Comparison of ENCODE assay signal across 1 cellular context in the genomic region with DNA sequence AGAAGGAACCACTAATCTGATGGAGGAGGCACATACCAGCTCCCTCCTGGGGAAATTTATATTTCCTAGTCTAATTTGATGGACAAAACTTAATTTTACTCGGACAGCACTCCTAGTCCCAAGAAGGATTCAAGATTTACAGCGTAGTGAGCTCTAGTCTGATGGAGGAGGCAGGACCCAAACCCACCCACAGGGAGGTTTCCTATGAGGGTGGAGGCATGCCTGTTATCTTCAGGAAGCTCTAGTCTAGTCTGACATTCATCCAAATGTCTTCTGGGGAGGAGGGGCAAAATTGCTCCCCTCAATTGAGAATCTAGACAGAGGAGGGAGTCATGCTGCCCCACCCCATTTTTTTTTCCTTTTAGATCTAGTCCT.
A peak's percentile ranks its signal among the peaks of the same experiment; 100 is the strongest.
TF ChIP-seq lines count a peak whose summit lies in the region.

No MANE protein-coding gene starts in this region.

TF ChIP-seq in A549, 52 proteins besides CTCF, POLR2A, EP300 and RAD21 (continued from another document):
- TF ChIP-seq RARB (CRISPR knock-in tag; IDR thresholded peaks at IDR 0.05): peak; percentile 94
- TF ChIP-seq CBX8 (IDR thresholded peaks at IDR 0.05): no peak
- peak; percentile 97 for TF ChIP-seq HOXA7 (CRISPR knock-in tag; IDR thresholded peaks at IDR 0.05)
- no peak for TF ChIP-seq ZSCAN20 (CRISPR knock-in tag; IDR thresholded peaks at IDR 0.05)
- TF ChIP-seq NFE2L2 (conservative IDR thresholded peaks at IDR 0.05; ENCODE audit: low read length): no peak
- TF ChIP-seq HES2 (IDR thresholded peaks at IDR 0.05): no peak
- TF ChIP-seq MAFK (IDR thresholded peaks at IDR 0.05; ENCODE audit: partially characterized antibody): no peak
- TF ChIP-seq PHF8 (IDR thresholded peaks at IDR 0.05; ENCODE audit: borderline replicate concordance, low read depth): no peak
- no peak for TF ChIP-seq RNF2 (IDR thresholded peaks at IDR 0.05; ENCODE audit: borderline replicate concordance, low read depth)
- TF ChIP-seq JUNB (IDR thresholded peaks at IDR 0.05): no peak
- TF ChIP-seq GATA3 (IDR thresholded peaks at IDR 0.05; ENCODE audit: borderline replicate concordance): no peak
- TF ChIP-seq HOXB13 (CRISPR knock-in tag; IDR thresholded peaks at IDR 0.05; ENCODE audit: low read depth): peak; percentile 59; the same call in 1 of the 2 replicates
- TF ChIP-seq, protein P1, sequence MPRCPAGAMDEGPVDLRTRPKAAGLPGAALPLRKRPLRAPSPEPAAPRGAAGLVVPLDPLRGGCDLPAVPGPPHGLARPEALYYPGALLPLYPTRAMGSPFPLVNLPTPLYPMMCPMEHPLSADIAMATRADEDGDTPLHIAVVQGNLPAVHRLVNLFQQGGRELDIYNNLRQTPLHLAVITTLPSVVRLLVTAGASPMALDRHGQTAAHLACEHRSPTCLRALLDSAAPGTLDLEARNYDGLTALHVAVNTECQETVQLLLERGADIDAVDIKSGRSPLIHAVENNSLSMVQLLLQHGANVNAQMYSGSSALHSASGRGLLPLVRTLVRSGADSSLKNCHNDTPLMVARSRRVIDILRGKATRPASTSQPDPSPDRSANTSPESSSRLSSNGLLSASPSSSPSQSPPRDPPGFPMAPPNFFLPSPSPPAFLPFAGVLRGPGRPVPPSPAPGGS (IDR thresholded peaks at IDR 0.05): no peak
- TF ChIP-seq NPAS2 (CRISPR knock-in tag; IDR thresholded peaks at IDR 0.05; ENCODE audit: borderline replicate concordance): no peak
- TF ChIP-seq TFCP2L1 (CRISPR knock-in tag; IDR thresholded peaks at IDR 0.05): peak; percentile 7; the same call in 1 of the 2 replicates
- no peak for TF ChIP-seq ZNF302 (CRISPR knock-in tag; IDR thresholded peaks at IDR 0.05)
- no peak for TF ChIP-seq NR3C1 (IDR thresholded peaks at IDR 0.05)
- TF ChIP-seq HEYL (CRISPR knock-in tag; IDR thresholded peaks at IDR 0.05): no peak
- TF ChIP-seq FOSL2 (IDR thresholded peaks at IDR 0.05): no peak
- no peak; the same call in 1 of the 2 replicates for TF ChIP-seq FOSL2 (CRISPR knock-in tag; IDR thresholded peaks at IDR 0.05)
- no peak for TF ChIP-seq RCOR1 (IDR thresholded peaks at IDR 0.05; ENCODE audit: low read depth, low read length)
- no peak for TF ChIP-seq MAZ (IDR thresholded peaks at IDR 0.05; ENCODE audit: borderline replicate concordance, low read depth, low read length)
- no peak for TF ChIP-seq HDAC2 (IDR thresholded peaks at IDR 0.05)
- TF ChIP-seq HOXB5 (CRISPR knock-in tag; IDR thresholded peaks at IDR 0.05): no peak; the same call in 1 of the 2 replicates
- TF ChIP-seq MAX (IDR thresholded peaks at IDR 0.05): no peak
- peak; percentile 93 for TF ChIP-seq FOSB (CRISPR knock-in tag; IDR thresholded peaks at IDR 0.05)
- peak; percentile 91 for TF ChIP-seq ZFP36 (IDR thresholded peaks at IDR 0.05; ENCODE audit: borderline replicate concordance, partially characterized antibody)
- no peak for TF ChIP-seq CBX2 (IDR thresholded peaks at IDR 0.05; ENCODE audit: borderline replicate concordance, low read depth)
- TF ChIP-seq, protein P2, sequence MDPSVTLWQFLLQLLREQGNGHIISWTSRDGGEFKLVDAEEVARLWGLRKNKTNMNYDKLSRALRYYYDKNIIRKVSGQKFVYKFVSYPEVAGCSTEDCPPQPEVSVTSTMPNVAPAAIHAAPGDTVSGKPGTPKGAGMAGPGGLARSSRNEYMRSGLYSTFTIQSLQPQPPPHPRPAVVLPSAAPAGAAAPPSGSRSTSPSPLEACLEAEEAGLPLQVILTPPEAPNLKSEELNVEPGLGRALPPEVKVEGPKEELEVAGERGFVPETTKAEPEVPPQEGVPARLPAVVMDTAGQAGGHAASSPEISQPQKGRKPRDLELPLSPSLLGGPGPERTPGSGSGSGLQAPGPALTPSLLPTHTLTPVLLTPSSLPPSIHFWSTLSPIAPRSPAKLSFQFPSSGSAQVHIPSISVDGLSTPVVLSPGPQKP (IDR thresholded peaks at IDR 0.05; ENCODE audit: low read depth, low read length): no peak
- TF ChIP-seq KDM1A (IDR thresholded peaks at IDR 0.05; ENCODE audit: low read depth): no peak
- no peak for TF ChIP-seq SREBF2 (IDR thresholded peaks at IDR 0.05)
- TF ChIP-seq SMC3 (IDR thresholded peaks at IDR 0.05): no peak
- TF ChIP-seq FOXS1 (CRISPR knock-in tag; IDR thresholded peaks at IDR 0.05): 0 out of 2 replicates have a peak, but pooled peaks have one; percentile 6
- peak; percentile 53 for TF ChIP-seq ATOH8 (CRISPR knock-in tag; IDR thresholded peaks at IDR 0.05; ENCODE audit: low read depth)
- TF ChIP-seq CEBPB (IDR thresholded peaks at IDR 0.05): no peak
- TF ChIP-seq PBX3 (IDR thresholded peaks at IDR 0.05): no peak
